Comparison of ENCODE assay signal across 18 cellular contexts in genomic region chr3:81154611-81155143, GRCh38.
"Had no signal": no experiment of that assay in that cellular context is flagged by ENCODE, and none has a peak within 500 bp of the region (broad histone marks: within the 10 kb centered on the region; RNA-seq: fewer than 3 reads in every experiment).

No MANE protein-coding gene starts in this region.

- H3K27me3 Mint-ChIP-seq: activated CD4-positive, alpha-beta memory T cell treated with anti-CD3 and anti-CD28 coated beads, Interleukin-2, amount 10 ng/mL, durations not matched to agents 7 days and 5 days; activated naive CD8-positive, alpha-beta T cell treated with anti-CD3 and anti-CD28 coated beads, Interleukin-2, amount 10 ng/mL, durations not matched to agents 7 days and 5 days; activated T-helper 17 cell treated with anti-CD3 and anti-CD28 coated beads, Interleukin-2, amount 50 U/mL, for 72 hours; effector memory CD8-positive, alpha-beta T cell had no signal

- H3K36me3 ChIP-seq: lower lobe of right lung, tibial artery had no signal

- H3K4me1 Mint-ChIP-seq: activated CD4-positive, alpha-beta memory T cell treated with anti-CD3 and anti-CD28 coated beads, Interleukin-2, amount 10 ng/mL, durations not matched to agents 7 days and 5 days; activated naive CD8-positive, alpha-beta T cell treated with anti-CD3 and anti-CD28 coated beads, Interleukin-2, amount 10 ng/mL, durations not matched to agents 7 days and 5 days; activated T-helper 17 cell treated with anti-CD3 and anti-CD28 coated beads, Interleukin-2, amount 50 U/mL, for 72 hours; mesothelial cell of epicardium; nephron had no signal

- H3K27me3 ChIP-seq: tibial artery had no signal

- H3K4me3 ChIP-seq: lower lobe of right lung, tibial artery had no signal

- H3K9me3 ChIP-seq: tibial artery had no signal

- DNase-seq: activated CD4-positive, alpha-beta memory T cell treated with anti-CD3 and anti-CD28 coated beads, Interleukin-2, amount 10 ng/mL, durations not matched to agents 7 days and 5 days; activated CD4-positive, alpha-beta T cell treated with anti-CD3 and anti-CD28 coated beads for 48 hours; activated CD4-positive, CD25-positive, alpha-beta regulatory T cell; activated naive CD4-positive, alpha-beta T cell; activated naive CD8-positive, alpha-beta T cell treated with anti-CD3 and anti-CD28 coated beads, Interleukin-2, amount 10 ng/mL, durations not matched to agents 7 days and 5 days; activated T-cell treated with anti-CD3 and anti-CD28 coated beads, Interleukin-2, amount 50 U/mL, for 1 hour; amygdala; effector memory CD8-positive, alpha-beta T cell; lower lobe of right lung; stimulated activated CD4-positive, alpha-beta T cell treated with anti-CD3 and anti-CD28 coated beads, Interleukin-12 subunit alpha, Interleukin-12 subunit beta, amount 100 ng/mL, for 4 hours; stimulated activated CD4-positive, alpha-beta T cell treated with anti-CD3 and anti-CD28 coated beads, Interleukin-1b, Interleukin-23, amount 100 ng/mL, for 48 hours; stimulated activated naive CD8-positive, alpha-beta T cell treated with anti-CD3 and anti-CD28 coated beads, Interleukin-15, Interleukin-2, amounts not matched to agents 100 U/mL and 50 U/mL, for 24 hours; substantia nigra; tibial artery had no signal

- ATAC-seq: activated T-helper 17 cell treated with anti-CD3 and anti-CD28 coated beads, Interleukin-2, amount 50 U/mL, for 72 hours; effector memory CD8-positive, alpha-beta T cell; stimulated activated naive CD8-positive, alpha-beta T cell treated with anti-CD3 and anti-CD28 coated beads, Interleukin-15, Interleukin-2, amounts not matched to agents 100 U/mL and 50 U/mL, for 24 hours had no signal

- H3K4me1 ChIP-seq: lower lobe of right lung, tibial artery had no signal

- H3K36me3 Mint-ChIP-seq: activated naive CD8-positive, alpha-beta T cell treated with anti-CD3 and anti-CD28 coated beads, Interleukin-2, amount 10 ng/mL, durations not matched to agents 7 days and 5 days; mesothelial cell of epicardium had no signal

- H3K27ac ChIP-seq: lower lobe of right lung, tibial artery had no signal

- H3K4me3 Mint-ChIP-seq: activated CD4-positive, alpha-beta memory T cell treated with anti-CD3 and anti-CD28 coated beads, Interleukin-2, amount 10 ng/mL, durations not matched to agents 7 days and 5 days; activated naive CD8-positive, alpha-beta T cell treated with anti-CD3 and anti-CD28 coated beads, Interleukin-2, amount 10 ng/mL, durations not matched to agents 7 days and 5 days; activated T-helper 17 cell treated with anti-CD3 and anti-CD28 coated beads, Interleukin-2, amount 50 U/mL, for 72 hours; effector memory CD8-positive, alpha-beta T cell; mesothelial cell of epicardium; nephron; T-helper 2 cell treated with Interferon-gamma antibody and Interleukin-4, amounts not matched to agents 5 μg/mL and 100 μg/mL, for 36 hours had no signal

- H3K27ac Mint-ChIP-seq: activated CD4-positive, alpha-beta memory T cell treated with anti-CD3 and anti-CD28 coated beads, Interleukin-2, amount 10 ng/mL, durations not matched to agents 7 days and 5 days; activated naive CD8-positive, alpha-beta T cell treated with anti-CD3 and anti-CD28 coated beads, Interleukin-2, amount 10 ng/mL, durations not matched to agents 7 days and 5 days; activated T-helper 17 cell treated with anti-CD3 and anti-CD28 coated beads, Interleukin-2, amount 50 U/mL, for 72 hours; effector memory CD8-positive, alpha-beta T cell; mesothelial cell of epicardium; nephron; T-helper 2 cell treated with Interferon-gamma antibody and Interleukin-4, amounts not matched to agents 5 μg/mL and 100 μg/mL, for 36 hours had no signal
